10 cellular contexts compared by ENCODE assay signal in genomic region chr14:66359500-66359899, GRCh38.
DNase-seq lines count a peak whose midpoint lies in the region; TF ChIP-seq lines count a peak whose summit lies in the region.
"Had no signal": no experiment of that assay in that cellular context is flagged by ENCODE, and none has a peak within 500 bp of the region (broad histone marks: within the 10 kb centered on the region; RNA-seq: fewer than 3 reads in every experiment).

No MANE protein-coding gene starts in this region.

- no peaks in the 10 kb centered on the region for H3K27me3 ChIP-seq in breast epithelium
- no peaks in the 10 kb centered on the region for H3K27me3 ChIP-seq in liver (ENCODE audit: control insufficient read depth in 4 of 4, insufficient read depth in 4 of 4, low read length in 3 of 4)
- H3K27me3 ChIP-seq: BLaER1 treated with 17β-estradiol and CSF1 and Interleukin-3, amounts not matched to agents 10 nM and 100 nM had no signal

- TF ChIP-seq POLR2A in breast epithelium (IDR thresholded peaks at IDR 0.05) = no peak

- POLR2A ChIA-PET in activated CD4-positive, alpha-beta memory T cell treated with anti-CD3 and anti-CD28 coated beads, Interleukin-2, amount 10 ng/mL, durations not matched to agents 7 days and 5 days (lab: Charles Lee) = no interaction called here

- no peaks in the 10 kb centered on the region for H3K9me3 Mint-ChIP-seq in activated CD4-positive, alpha-beta memory T cell treated with anti-CD3 and anti-CD28 coated beads, Interleukin-2, amount 10 ng/mL, durations not matched to agents 7 days and 5 days
- H3K9me3 Mint-ChIP-seq: stimulated activated naive CD8-positive, alpha-beta T cell treated with anti-CD3 and anti-CD28 coated beads, Interleukin-15, Interleukin-2, amounts not matched to agents 100 ng/mL and 50 ng/mL, for 24 hours had no signal

- H3K36me3 ChIP-seq in breast epithelium (no peaks in the 10 kb centered on the region), liver (ENCODE audit: control insufficient read depth in 4 of 4, insufficient read depth in 3 of 4, low read depth in 1 of 4, low read length in 3 of 4) (no peaks in the 10 kb centered on the region)
- H3K36me3 ChIP-seq: BLaER1 treated with 17β-estradiol and CSF1 and Interleukin-3, amounts not matched to agents 10 nM and 100 nM had no signal

- no peaks in the 10 kb centered on the region for H3K36me3 Mint-ChIP-seq in activated CD4-positive, alpha-beta memory T cell treated with anti-CD3 and anti-CD28 coated beads, Interleukin-2, amount 10 ng/mL, durations not matched to agents 7 days and 5 days (ENCODE audit: low read depth)

- CTCF ChIA-PET in activated CD4-positive, alpha-beta memory T cell treated with anti-CD3 and anti-CD28 coated beads, Interleukin-2, amount 10 ng/mL, durations not matched to agents 7 days and 5 days (lab: Charles Lee) = interaction anchor here (0.6 to 3.3 kb wide), 28 partner anchors 9 to 1302 kb away, joined by 3 to 29 read pairs (median 4); partner anchors contain the start of gene ATP6V1D

- H3K27ac Mint-ChIP-seq in activated CD4-positive, alpha-beta memory T cell treated with anti-CD3 and anti-CD28 coated beads, Interleukin-2, amount 10 ng/mL, durations not matched to agents 7 days and 5 days = no peak overlapping the region
- H3K27ac Mint-ChIP-seq: stimulated activated naive CD8-positive, alpha-beta T cell treated with anti-CD3 and anti-CD28 coated beads, Interleukin-15, Interleukin-2, amounts not matched to agents 100 ng/mL and 50 ng/mL, for 24 hours had no signal

- H3K4me1 ChIP-seq in breast epithelium = no peaks in the 10 kb centered on the region
- peaks cover 0 to 12% (median 6%) of the 10 kb centered on the region in 4 donors for H3K4me1 ChIP-seq in liver (ENCODE audit: control insufficient read depth in 4 of 4, insufficient read depth in 4 of 4, low read length in 3 of 4)
- H3K4me1 ChIP-seq: BLaER1 treated with 17β-estradiol and CSF1 and Interleukin-3, amounts not matched to agents 10 nM and 100 nM had no signal

- no peak overlapping the region for H3K4me3 ChIP-seq in HFF-Myc (replicated peaks; ENCODE audit: low read depth, low read length)
- H3K4me3 ChIP-seq in breast epithelium = no peak overlapping the region
- no peak overlapping the region for H3K4me3 ChIP-seq in liver (ENCODE audit: low read depth in 1 of 3, low read length in 3 of 3)
- H3K4me3 ChIP-seq: BLaER1 treated with 17β-estradiol and CSF1 and Interleukin-3, amounts not matched to agents 10 nM and 100 nM had no signal

- 2% methylated on average over 3 of the region's 3 CpGs for WGBS in liver

- H3K4me1 Mint-ChIP-seq in activated CD4-positive, alpha-beta memory T cell treated with anti-CD3 and anti-CD28 coated beads, Interleukin-2, amount 10 ng/mL, durations not matched to agents 7 days and 5 days = no peaks in the 10 kb centered on the region

- no peak overlapping the region for H3K4me3 Mint-ChIP-seq in activated CD4-positive, alpha-beta memory T cell treated with anti-CD3 and anti-CD28 coated beads, Interleukin-2, amount 10 ng/mL, durations not matched to agents 7 days and 5 days
- H3K4me3 Mint-ChIP-seq: stimulated activated naive CD8-positive, alpha-beta T cell treated with anti-CD3 and anti-CD28 coated beads, Interleukin-15, Interleukin-2, amounts not matched to agents 100 ng/mL and 50 ng/mL, for 24 hours had no signal

- peak; percentile 36 for TF ChIP-seq CTCF in HFF-Myc (IDR thresholded peaks at IDR 0.05; ENCODE audit: low read depth, low read length, missing control alignments)
- TF ChIP-seq CTCF in breast epithelium (IDR thresholded peaks at IDR 0.05) = peak; percentile 34 to 56 (median 56)
- TF ChIP-seq CTCF in liver (IDR thresholded peaks at IDR 0.05; ENCODE audit: low read depth, low read length, missing input control) = peak; percentile 66

- peaks cover 0 to under 1% of the 10 kb centered on the region in 2 donors for H3K9me3 ChIP-seq in breast epithelium
- H3K9me3 ChIP-seq in liver (ENCODE audit: control insufficient read depth in 4 of 4, low read length in 3 of 4) = no peaks in the 10 kb centered on the region
- H3K9me3 ChIP-seq: BLaER1 treated with 17β-estradiol and CSF1 and Interleukin-3, amounts not matched to agents 10 nM and 100 nM had no signal

- no peak overlapping the region for H3K27ac ChIP-seq in breast epithelium
- no peak overlapping the region for H3K27ac ChIP-seq in liver (ENCODE audit: low read depth in 1 of 2, low read length in 2 of 2)
- H3K27ac ChIP-seq: BLaER1 treated with 17β-estradiol and CSF1 and Interleukin-3, amounts not matched to agents 10 nM and 100 nM had no signal

- intact Hi-C loops in breast epithelium (cut with DNase I; ENCODE audit: low total_unique reads) = no loop called here

- peak; percentile 93 for TF ChIP-seq RAD21 in liver (IDR thresholded peaks at IDR 0.05)

- H3K9ac ChIP-seq in liver (ENCODE audit: low read depth in 1 of 2, low read length in 2 of 2) = no peak overlapping the region
- H3K9ac ChIP-seq: BLaER1 treated with 17β-estradiol and CSF1 and Interleukin-3, amounts not matched to agents 10 nM and 100 nM had no signal

- peaks cover 7% of the 10 kb centered on the region for H3K27me3 Mint-ChIP-seq in activated CD4-positive, alpha-beta memory T cell treated with anti-CD3 and anti-CD28 coated beads, Interleukin-2, amount 10 ng/mL, durations not matched to agents 7 days and 5 days
- H3K27me3 Mint-ChIP-seq: stimulated activated naive CD8-positive, alpha-beta T cell treated with anti-CD3 and anti-CD28 coated beads, Interleukin-15, Interleukin-2, amounts not matched to agents 100 ng/mL and 50 ng/mL, for 24 hours had no signal

- DNase-seq in NCI-H446 (lab: John Stamatoyannopoulos, UW) (peak; percentile 7 to 75), NCI-H446 treated with DMSO at 0.1 percent for 48 hours (lab: John Stamatoyannopoulos, UW) (no peak), HFF-Myc (ENCODE audit: extremely low read depth, low read depth) (peak; percentile 19), NCI-H526 treated with DMSO at 0.1 percent for 48 hours (lab: John Stamatoyannopoulos, UW) (peak; percentile 25), breast epithelium (ENCODE audit: low spot score in 2 of 2) (no peak), GDM1 (lab: John Stamatoyannopoulos, UW) (no peak)
- DNase-seq in activated CD4-positive, alpha-beta memory T cell treated with anti-CD3 and anti-CD28 coated beads, Interleukin-2, amount 10 ng/mL, durations not matched to agents 7 days and 5 days = no peak

TF ChIP-seq in liver, 16 proteins besides CTCF, POLR2A, EP300 and RAD21:
- TF ChIP-seq HNF4A (conservative IDR thresholded peaks at IDR 0.05) (no peak), REST (IDR thresholded peaks at IDR 0.05) (no peak), TAF1 (conservative IDR thresholded peaks at IDR 0.05) (no peak), JUND (IDR thresholded peaks at IDR 0.05) (no peak), GABPA (IDR thresholded peaks at IDR 0.05 in 1 of 2, conservative IDR thresholded peaks at IDR 0.05 in 1 of 2) (no peak), HNF4G (IDR thresholded peaks at IDR 0.05) (no peak), SP1 (IDR thresholded peaks at IDR 0.05) (no peak), MAX (IDR thresholded peaks at IDR 0.05) (no peak), RXRA (IDR thresholded peaks at IDR 0.05) (no peak)

Comparison
In these comparisons a context has a peak if more than half of its experiments do, and no peak if none do; other contexts are left out.
1. DNase-seq: peak in NCI-H446 (2 of 2), HFF-Myc (single experiment) and NCI-H526 treated with DMSO at 0.1 percent for 48 hours (single experiment); none in NCI-H446 treated with DMSO at 0.1 percent for 48 hours (single experiment), breast epithelium (0 of 2), activated CD4-positive, alpha-beta memory T cell treated with anti-CD3 and anti-CD28 coated beads, Interleukin-2, amount 10 ng/mL, durations not matched to agents 7 days and 5 days (single experiment) and GDM1 (single experiment).
2. Peak in every context shown above with its lines, with median percentiles within 50 percentile points of each other: CTCF ChIP-seq.